8 cellular contexts compared by ENCODE assay signal in the genomic region with DNA sequence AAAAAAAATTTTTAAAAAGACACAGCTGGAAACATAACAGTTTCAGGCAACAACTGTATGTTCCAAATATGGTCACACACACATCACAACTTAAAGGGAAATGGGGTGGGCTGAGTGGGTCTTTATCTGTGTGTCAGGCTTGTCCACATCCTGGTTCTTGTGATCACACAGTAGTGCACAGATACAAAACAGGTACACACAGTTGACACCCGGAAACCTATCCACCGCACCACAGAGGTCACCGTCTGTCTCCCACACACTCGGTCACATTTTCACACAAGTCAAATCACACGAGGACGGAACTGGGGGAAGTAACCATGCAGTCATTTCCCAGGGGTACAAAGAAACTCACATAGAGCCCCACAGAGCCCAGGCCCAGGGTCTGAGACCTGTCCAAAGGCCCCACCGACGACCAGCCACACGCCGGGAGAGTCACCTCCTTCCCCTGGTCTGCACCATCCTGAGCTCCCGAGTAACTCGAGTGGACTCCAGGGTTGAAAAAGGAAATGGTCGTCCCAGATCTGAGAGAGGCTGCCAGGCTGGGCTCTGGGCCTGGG. TPM values are rescaled to one million over a fixed set of nuclear protein-coding genes. Genes with fewer than 3 reads are reported as not detected.
DNase-seq lines count a peak whose midpoint lies in the region; ATAC-seq, FAIRE-seq and TF ChIP-seq lines count a peak whose summit lies in the region.

No MANE protein-coding gene starts in this region.

- peak overlapping the region; percentile 100 for H3K27ac Mint-ChIP-seq in activated T-cell treated with anti-CD3 and anti-CD28 coated beads, Interleukin-2, amount 50 U/mL, for 24 hours
- H3K27ac Mint-ChIP-seq in nephron (peak overlapping the region; percentile 95 to 99 (median 99)), H9 (no peak overlapping the region)

- H3K4me1 Mint-ChIP-seq in activated T-cell treated with anti-CD3 and anti-CD28 coated beads, Interleukin-2, amount 50 U/mL, for 24 hours (ENCODE audit: low read depth): peaks cover 69% of the 10 kb centered on the region
- peaks cover 19% of the 10 kb centered on the region for H3K4me1 Mint-ChIP-seq in nephron
- peaks cover 4 to 16% of the 10 kb centered on the region in 2 experiments; a peak in 3 of 4 replicates for H3K4me1 Mint-ChIP-seq in H9

- no peak overlapping the region for H3K27ac ChIP-seq in H9 (ENCODE audit: insufficient read length, low read depth, low read length)
- H3K27ac ChIP-seq in substantia nigra (ENCODE audit: low read depth, low read length, poor library complexity, severe bottlenecking): no peak overlapping the region

- ATAC-seq in GM19452 (IDR thresholded peaks at IDR 0.05; ENCODE audit: unreplicated experiment) (peak; percentile 41), HG03575 (IDR thresholded peaks at IDR 0.05; ENCODE audit: extremely low read depth, insufficient number of reproducible peaks, low FRiP score, unreplicated experiment) (peak; percentile 29)

- no peak overlapping the region for H2BK5ac ChIP-seq in H9 (ENCODE audit: insufficient read length, low read length)

- peak overlapping the region; percentile 94 for H3K4me3 Mint-ChIP-seq in activated T-cell treated with anti-CD3 and anti-CD28 coated beads, Interleukin-2, amount 50 U/mL, for 24 hours
- H3K4me3 Mint-ChIP-seq in nephron (peak overlapping the region; percentile 86 to 94 (median 91)), H9 (peak overlapping the region in 1 of 2 experiments; percentile 61; a peak in 2 of 5 replicates)

- no peak overlapping the region for H2AK5ac ChIP-seq in H9 (ENCODE audit: insufficient read length, low read length)

- H4K5ac ChIP-seq in H9 (ENCODE audit: insufficient read length, low read depth, low read length): no peak overlapping the region

- H3K4me1 ChIP-seq in H9 (ENCODE audit: insufficient read depth, low read length): no peaks in the 10 kb centered on the region; the same call in 1 of the 2 replicates

- H4K91ac ChIP-seq in H9 (ENCODE audit: insufficient read length, low read depth, low read length): no peak overlapping the region

- no peaks in the 10 kb centered on the region for H3K9me3 ChIP-seq in H9 (ENCODE audit: control insufficient read depth, low read depth, low read length)

- H3K9ac ChIP-seq in H9 (ENCODE audit: extremely low read depth, insufficient read length, low read length): no peak overlapping the region

- H3K23ac ChIP-seq in H9 (ENCODE audit: insufficient read length, low read depth, low read length): no peak overlapping the region

- no peak overlapping the region for H4K8ac ChIP-seq in H9 (replicated peaks; ENCODE audit: insufficient read length, low read depth, low read length)

- no peak overlapping the region for H2BK12ac ChIP-seq in H9 (ENCODE audit: insufficient read length, low read depth, low read length)

- no peaks in the 10 kb centered on the region for H3K9me3 Mint-ChIP-seq in activated T-cell treated with anti-CD3 and anti-CD28 coated beads, Interleukin-2, amount 50 U/mL, for 24 hours
- H3K9me3 Mint-ChIP-seq in nephron (no peaks in the 10 kb centered on the region), H9 (no peaks in the 10 kb centered on the region; a peak in 1 of 5 replicates)

- DNase-seq in activated T-cell treated with anti-CD3 and anti-CD28 coated beads, Interleukin-2, amount 50 U/mL, for 24 hours: peak; percentile 79
- no peak for DNase-seq in urothelium cell line (ENCODE audit: low spot score)
- DNase-seq in H9: no peak
- DNase-seq in DMS114 treated with DMSO at 0.1 percent for 48 hours (lab: John Stamatoyannopoulos, UW; ENCODE audit: unreplicated experiment): no peak
- no peak for DNase-seq in substantia nigra (lab: John Stamatoyannopoulos, UW)

- no peak for TF ChIP-seq CTCF in nephron (IDR thresholded peaks at IDR 0.05; ENCODE audit: unreplicated experiment in 3 of 3)
- no peak for TF ChIP-seq CTCF in H9 (conservative IDR thresholded peaks at IDR 0.05)

- H3K56ac ChIP-seq in H9 (ENCODE audit: insufficient read length, low read depth, low read length): no peak overlapping the region

- no peaks in the 10 kb centered on the region for H3K27me3 ChIP-seq in H9 (ENCODE audit: insufficient read depth, low read length)

- no peak overlapping the region for H3K4ac ChIP-seq in H9 (ENCODE audit: low read depth, low read length)

- H3K79me2 ChIP-seq in H9 (ENCODE audit: insufficient read depth, low read length): peaks cover 7% of the 10 kb centered on the region; the same call in 1 of the 2 replicates

- H3K79me1 ChIP-seq in H9 (ENCODE audit: insufficient read depth, low read depth, low read length, poor library complexity, severe bottlenecking): no peaks in the 10 kb centered on the region

- no peak overlapping the region for H3K14ac ChIP-seq in H9 (ENCODE audit: insufficient read depth, low read length)

- no peaks in the 10 kb centered on the region for H4K20me1 ChIP-seq in H9 (ENCODE audit: control insufficient read depth, insufficient read depth, insufficient read length)

- H3T11ph ChIP-seq in H9 (ENCODE audit: low read length): no peak overlapping the region

- no peak overlapping the region for H3K18ac ChIP-seq in H9 (ENCODE audit: insufficient read length, low read depth, low read length)

- H2BK20ac ChIP-seq in H9 (ENCODE audit: low read depth, low read length, poor library complexity, severe bottlenecking): no peak overlapping the region

- no peak overlapping the region for H2BK120ac ChIP-seq in H9 (ENCODE audit: low read depth, low read length, poor library complexity, severe bottlenecking)

- H3K23me2 ChIP-seq in H9 (ENCODE audit: insufficient read length, low read depth, low read length, poor library complexity, severe bottlenecking): peaks cover 7% of the 10 kb centered on the region

- H3K27me3 Mint-ChIP-seq in activated T-cell treated with anti-CD3 and anti-CD28 coated beads, Interleukin-2, amount 50 U/mL, for 24 hours: no peaks in the 10 kb centered on the region
- H3K27me3 Mint-ChIP-seq in nephron (ENCODE audit: low read depth) (peaks cover 3% of the 10 kb centered on the region), H9 (ENCODE audit: low read depth) (peaks cover 7% of the 10 kb centered on the region)

- WGBS in H9 (ENCODE audit: extremely low coverage, insufficient read length, low lambda C conversion rate): no CpG with 5 or more reads among the region's 13 CpGs

- no peak overlapping the region for H2BK15ac ChIP-seq in H9 (ENCODE audit: low read depth, low read length)

- H3K4me2 ChIP-seq in H9 (ENCODE audit: insufficient read depth, insufficient read length, low read length): no peak overlapping the region

- FAIRE-seq in urothelium cell line (lab: Jason Lieb, UNC): no peak

- H3K36me3 Mint-ChIP-seq in activated T-cell treated with anti-CD3 and anti-CD28 coated beads, Interleukin-2, amount 50 U/mL, for 24 hours (ENCODE audit: low read depth): peaks cover 42% of the 10 kb centered on the region
- peaks cover 14% of the 10 kb centered on the region for H3K36me3 Mint-ChIP-seq in nephron (ENCODE audit: low read depth)
- H3K36me3 Mint-ChIP-seq in H9 (ENCODE audit: insufficient read depth in 1 of 3, low read depth in 3 of 3): peaks cover 25 to 31% (median 31%) of the 10 kb centered on the region in 3 experiments

- H2AFZ ChIP-seq in H9 (ENCODE audit: low read length): no peak overlapping the region

RNA-seq across cellular contexts. Expression of a gene that starts 1.4 kb away (rescaled TPM):
- 150 and 157 TPM in 2 replicates for total RNA-seq in H9 (2021)

RNA-seq across cellular contexts. Expression of a gene that starts 2.3 kb away (rescaled TPM):
- total RNA-seq in H9 (2021): 0.18 and 0.26 TPM in 2 replicates

RNA-seq across cellular contexts. Expression of a gene that starts 6.8 kb away (rescaled TPM):
- 60.6 and 63.7 TPM in 2 replicates for total RNA-seq in H9 (2021)

RNA-seq across cellular contexts. Expression of a gene that starts 15.0 kb away (rescaled TPM):
- total RNA-seq in H9 (2021): 290 and 296 TPM in 2 replicates

RNA-seq across cellular contexts. Expression of a gene that starts 18.6 kb away (rescaled TPM):
- 20.0 and 21.1 TPM in 2 replicates for total RNA-seq in H9 (2021)

Comparison
In these comparisons a context has a peak if more than half of its experiments do, and no peak if none do; other contexts are left out.
1. H3K27ac Mint-ChIP-seq: peak in activated T-cell treated with anti-CD3 and anti-CD28 coated beads, Interleukin-2, amount 50 U/mL, for 24 hours (single experiment) and nephron (3 of 3); none in H9 (0 of 3).